In the genomic region with DNA sequence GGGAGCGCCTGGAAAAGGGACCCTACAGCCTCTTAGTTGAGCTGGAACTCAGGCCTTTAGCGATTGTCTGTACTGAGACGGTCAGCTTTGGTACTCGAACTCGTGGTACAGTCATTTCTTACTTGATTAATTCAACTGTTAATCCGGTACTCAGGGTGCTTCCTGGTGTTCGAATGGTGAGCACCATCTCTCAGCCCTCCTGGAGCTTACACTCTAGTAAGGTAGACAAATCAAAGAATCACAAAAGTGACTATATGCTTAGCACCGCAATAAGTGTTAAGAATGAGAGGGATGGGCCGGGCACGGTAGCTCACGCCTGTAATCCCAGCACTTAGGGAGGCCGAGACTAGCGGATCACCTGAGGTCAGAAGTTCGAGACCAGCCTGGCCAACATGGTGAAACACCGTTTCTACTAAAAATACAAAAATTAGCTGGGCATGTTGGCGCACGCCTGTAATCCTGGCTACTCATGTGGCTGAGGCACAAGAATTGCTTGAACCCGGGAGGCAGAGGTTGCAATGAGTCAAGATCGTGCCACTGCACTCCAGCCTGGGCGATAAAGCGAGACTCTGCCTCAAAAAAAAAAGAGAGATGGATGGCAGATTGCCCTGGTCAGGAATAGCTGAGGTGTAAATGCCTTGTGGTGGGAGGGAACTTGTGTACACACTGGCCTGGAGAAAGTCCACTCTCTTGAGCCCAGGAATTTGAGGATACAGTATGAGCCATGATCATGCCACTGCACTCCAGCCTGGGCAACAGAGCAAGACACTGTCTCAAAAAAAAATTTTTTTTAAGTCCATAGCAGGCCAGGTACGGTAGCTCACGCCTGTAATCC, we compare ENCODE assay signal across 1 cellular context.
A peak's percentile ranks its signal among the peaks of the same experiment; 100 is the strongest.
TF ChIP-seq lines count a peak whose summit lies in the region.

No MANE protein-coding gene starts in this region.

TF ChIP-seq in H1, 55 proteins besides CTCF, POLR2A, EP300 and RAD21:
- TF ChIP-seq, protein P1, sequence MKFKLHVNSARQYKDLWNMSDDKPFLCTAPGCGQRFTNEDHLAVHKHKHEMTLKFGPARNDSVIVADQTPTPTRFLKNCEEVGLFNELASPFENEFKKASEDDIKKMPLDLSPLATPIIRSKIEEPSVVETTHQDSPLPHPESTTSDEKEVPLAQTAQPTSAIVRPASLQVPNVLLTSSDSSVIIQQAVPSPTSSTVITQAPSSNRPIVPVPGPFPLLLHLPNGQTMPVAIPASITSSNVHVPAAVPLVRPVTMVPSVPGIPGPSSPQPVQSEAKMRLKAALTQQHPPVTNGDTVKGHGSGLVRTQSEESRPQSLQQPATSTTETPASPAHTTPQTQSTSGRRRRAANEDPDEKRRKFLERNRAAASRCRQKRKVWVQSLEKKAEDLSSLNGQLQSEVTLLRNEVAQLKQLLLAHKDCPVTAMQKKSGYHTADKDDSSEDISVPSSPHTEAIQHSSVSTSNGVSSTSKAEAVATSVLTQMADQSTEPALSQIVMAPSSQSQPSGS (IDR thresholded peaks at IDR 0.05; ENCODE audit: low read length): no peak
- TF ChIP-seq SIN3A (conservative IDR thresholded peaks at IDR 0.05 in 1 of 2, IDR thresholded peaks at IDR 0.05 in 1 of 2; ENCODE audit: low read depth in 1 of 2, low read length in 2 of 2): peak in 1 of 2 experiments; percentile 45; a peak in 1 of 4 replicates
- TF ChIP-seq CREB1 (IDR thresholded peaks at IDR 0.05): no peak
- TF ChIP-seq CEBPB (IDR thresholded peaks at IDR 0.05; ENCODE audit: low read depth, low read length): no peak
- TF ChIP-seq TCF12 (IDR thresholded peaks at IDR 0.05; ENCODE audit: low read depth, low read length): no peak
TF ChIP-seq in H1: peak in this region for 1.
